Comparison of ENCODE assay signal across 37 cellular contexts in the genomic region with DNA sequence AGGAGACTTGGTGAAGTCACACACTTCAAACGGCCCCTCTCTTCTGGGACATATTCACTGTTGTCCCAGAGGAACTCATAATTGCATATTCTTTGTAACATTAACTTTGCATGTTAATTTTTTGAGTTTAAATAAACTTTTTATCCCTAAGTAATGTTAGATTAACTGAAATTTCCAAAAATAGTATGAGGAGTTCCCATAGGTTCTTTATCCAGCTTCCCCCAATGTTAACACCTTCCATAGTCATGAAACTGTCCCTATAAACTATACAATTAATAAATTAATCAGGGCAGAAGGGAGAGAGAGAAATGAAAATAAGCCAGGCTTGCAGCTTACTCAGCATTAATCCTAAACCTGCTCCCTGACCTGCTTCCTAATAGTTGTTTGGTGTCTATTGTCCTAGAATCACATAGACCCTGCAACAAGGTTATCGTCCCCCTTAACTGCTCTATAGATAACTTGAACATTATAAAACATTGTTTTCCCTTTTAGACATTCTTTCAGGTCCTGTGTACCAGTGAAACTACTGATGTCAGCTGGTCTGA.
"Had no signal": no experiment of that assay in that cellular context is flagged by ENCODE, and none has a peak within 500 bp of the region (broad histone marks: within the 10 kb centered on the region; RNA-seq: fewer than 3 reads in every experiment).

No MANE protein-coding gene starts in this region.

- H3K4me1 Mint-ChIP-seq: activated B cell treated with CpG ODN at 0.5 μM for 24 hours; activated CD4-positive, alpha-beta T cell treated with anti-CD3 and anti-CD28 coated beads, Interleukin-2, amount 10 ng/mL, durations not matched to agents 24 days and 14 days; activated naive CD4-positive, alpha-beta T cell treated with anti-CD3 and anti-CD28 coated beads, Interleukin-2, amount 10 ng/mL, durations not matched to agents 7 days and 5 days; activated naive CD4-positive, alpha-beta T cell treated with anti-CD3 and anti-CD28 coated beads, Interleukin-2, amount 50 U/mL, for 24 hours; activated naive CD8-positive, alpha-beta T cell treated with anti-CD3 and anti-CD28 coated beads, Interleukin-2, amount 10 ng/mL, durations not matched to agents 7 days and 5 days; activated naive CD8-positive, alpha-beta T cell treated with anti-CD3 and anti-CD28 coated beads, Interleukin-2, amount 50 U/mL, for 24 hours; activated T-helper 17 cell treated with anti-CD3 and anti-CD28 coated beads, Interleukin-2, amount 50 U/mL, for 72 hours had no signal

- H3K4me3 Mint-ChIP-seq: activated B cell treated with CpG ODN at 0.5 μM for 24 hours; activated CD4-positive, alpha-beta memory T cell treated with anti-CD3 and anti-CD28 coated beads for 36 hours; activated CD4-positive, alpha-beta T cell treated with anti-CD3 and anti-CD28 coated beads, Interleukin-2, amount 10 ng/mL, durations not matched to agents 24 days and 14 days; activated CD8-positive, alpha-beta T cell treated with anti-CD3 and anti-CD28 coated beads for 36 hours; activated naive CD4-positive, alpha-beta T cell treated with anti-CD3 and anti-CD28 coated beads, Interleukin-2, amount 10 ng/mL, durations not matched to agents 7 days and 5 days; activated naive CD4-positive, alpha-beta T cell treated with anti-CD3 and anti-CD28 coated beads, Interleukin-2, amount 50 U/mL, for 24 hours; activated naive CD8-positive, alpha-beta T cell; activated naive CD8-positive, alpha-beta T cell treated with anti-CD3 and anti-CD28 coated beads, Interleukin-2, amount 10 ng/mL, durations not matched to agents 7 days and 5 days; activated naive CD8-positive, alpha-beta T cell treated with anti-CD3 and anti-CD28 coated beads, Interleukin-2, amount 50 U/mL, for 24 hours; activated T-cell treated with anti-CD3 and anti-CD28 coated beads, Interleukin-2, amount 50 U/mL, for 4 hours; activated T-cell treated with anti-CD3 and anti-CD28 coated beads, Interleukin-2, amount 50 U/mL, for 72 hours; activated T-helper 1 cell treated with anti-CD3 and anti-CD28 coated beads, Interleukin-12 subunit alpha, Interleukin-12 subunit beta, Interleukin-2, Interleukin-4 antibody, amounts not matched to agents 30 ng/mL and 10 ng/mL and 1 ng/mL, durations not matched to agents 14 hours and 24 hours and 36 hours; activated T-helper 17 cell treated with anti-CD3 and anti-CD28 coated beads, Interleukin-2, amount 50 U/mL, for 72 hours; T-helper 1 cell treated with Interleukin-12 subunit alpha and Interleukin-12 subunit beta and Interleukin-4 antibody, amounts not matched to agents 30 μg/mL and 1 μg/mL, for 36 hours; T-helper 2 cell treated with Interferon-gamma antibody and Interleukin-4, amounts not matched to agents 5 μg/mL and 100 μg/mL, for 36 hours had no signal

- H3K27ac ChIP-seq: ascending aorta, body of pancreas, brain microvascular endothelial cell, breast epithelium, VCaP had no signal

- DNase-seq: activated B cell treated with CpG ODN at 0.5 μM for 24 hours; activated CD4-positive, alpha-beta memory T cell treated with anti-CD3 and anti-CD28 coated beads for 36 hours; activated CD4-positive, alpha-beta T cell treated with anti-CD3 and anti-CD28 coated beads for 4 hours; activated CD4-positive, alpha-beta T cell treated with anti-CD3 and anti-CD28 coated beads, Interleukin-2, amount 10 ng/mL, durations not matched to agents 24 days and 14 days; activated CD4-positive, alpha-beta T cell treated with anti-CD3 and anti-CD28 coated beads, Interleukin-2, amount 50 U/mL, for 1 hour; activated CD4-positive, alpha-beta T cell treated with anti-CD3 and anti-CD28 coated beads, Interleukin-2, amount 50 U/mL, for 4 hours; activated CD4-positive, CD25-positive, alpha-beta regulatory T cell treated with anti-CD3 and anti-CD28 coated beads, Interleukin-2, amount 50 U/mL, for 72 hours; activated CD8-positive, alpha-beta memory T cell treated with anti-CD3 and anti-CD28 coated beads, Interleukin-2, amount 50 U/mL, for 4 hours; activated CD8-positive, alpha-beta T cell treated with anti-CD3 and anti-CD28 coated beads for 36 hours; activated effector memory CD4-positive, alpha-beta T cell treated with anti-CD3 and anti-CD28 coated beads, Interleukin-2, amount 50 U/mL, for 16 hours; activated gamma-delta T cell treated with Interleukin-2 at 50 U/mL for 16 hours; activated naive CD4-positive, alpha-beta T cell treated with anti-CD3 and anti-CD28 coated beads, Interleukin-2, amount 10 ng/mL, durations not matched to agents 7 days and 5 days; activated naive CD4-positive, alpha-beta T cell treated with Interleukin-2 at 50 U/mL for 16 hours; activated naive CD8-positive, alpha-beta T cell treated with anti-CD3 and anti-CD28 coated beads, Interleukin-2, amount 10 ng/mL, durations not matched to agents 7 days and 5 days; activated naive CD8-positive, alpha-beta T cell treated with anti-CD3 and anti-CD28 coated beads, Interleukin-2, amount 50 U/mL, for 24 hours; activated T-cell treated with anti-CD3 and anti-CD28 coated beads for 4 hours; activated T-cell treated with anti-CD3 and anti-CD28 coated beads, Interleukin-2, amount 50 U/mL, for 1 hour; activated T-cell treated with anti-CD3 and anti-CD28 coated beads, Interleukin-2, amount 50 U/mL, for 4 hours; activated T-cell treated with anti-CD3 and anti-CD28 coated beads, Interleukin-2, amount 50 U/mL, for 72 hours; amygdala; anterior cingulate cortex; body of pancreas; brain microvascular endothelial cell; central memory CD4-positive, alpha-beta T cell; T-helper 1 cell; T-helper 2 cell; T-helper 9 cell had no signal

- H3K36me3 Mint-ChIP-seq: activated CD4-positive, alpha-beta memory T cell treated with anti-CD3 and anti-CD28 coated beads for 36 hours; activated naive CD4-positive, alpha-beta T cell treated with anti-CD3 and anti-CD28 coated beads, Interleukin-2, amount 10 ng/mL, durations not matched to agents 7 days and 5 days; activated naive CD4-positive, alpha-beta T cell treated with anti-CD3 and anti-CD28 coated beads, Interleukin-2, amount 50 U/mL, for 24 hours; activated naive CD8-positive, alpha-beta T cell; activated naive CD8-positive, alpha-beta T cell treated with anti-CD3 and anti-CD28 coated beads, Interleukin-2, amount 10 ng/mL, durations not matched to agents 7 days and 5 days had no signal

- H3K27me3 Mint-ChIP-seq: activated B cell treated with CpG ODN at 0.5 μM for 24 hours; activated CD4-positive, alpha-beta memory T cell treated with anti-CD3 and anti-CD28 coated beads for 36 hours; activated CD4-positive, alpha-beta T cell treated with anti-CD3 and anti-CD28 coated beads, Interleukin-2, amount 10 ng/mL, durations not matched to agents 24 days and 14 days; activated CD8-positive, alpha-beta T cell treated with anti-CD3 and anti-CD28 coated beads for 36 hours; activated naive CD4-positive, alpha-beta T cell treated with anti-CD3 and anti-CD28 coated beads, Interleukin-2, amount 10 ng/mL, durations not matched to agents 7 days and 5 days; activated naive CD8-positive, alpha-beta T cell; activated naive CD8-positive, alpha-beta T cell treated with anti-CD3 and anti-CD28 coated beads, Interleukin-2, amount 10 ng/mL, durations not matched to agents 7 days and 5 days; activated naive CD8-positive, alpha-beta T cell treated with anti-CD3 and anti-CD28 coated beads, Interleukin-2, amount 50 U/mL, for 24 hours; activated T-helper 17 cell treated with anti-CD3 and anti-CD28 coated beads, Interleukin-2, amount 50 U/mL, for 72 hours had no signal

- ATAC-seq: activated CD8-positive, alpha-beta T cell treated with anti-CD3 and anti-CD28 coated beads for 36 hours; activated naive CD8-positive, alpha-beta T cell treated with anti-CD3 and anti-CD28 coated beads, Interleukin-2, amount 50 U/mL, for 24 hours; activated T-cell treated with anti-CD3 and anti-CD28 coated beads, Interleukin-2, amount 50 U/mL, for 4 hours; activated T-cell treated with anti-CD3 and anti-CD28 coated beads, Interleukin-2, amount 50 U/mL, for 72 hours; activated T-helper 17 cell treated with anti-CD3 and anti-CD28 coated beads, Interleukin-2, amount 50 U/mL, for 72 hours; body of pancreas had no signal

- H3K27ac Mint-ChIP-seq: activated B cell treated with CpG ODN at 0.5 μM for 24 hours; activated CD4-positive, alpha-beta memory T cell treated with anti-CD3 and anti-CD28 coated beads for 36 hours; activated CD4-positive, alpha-beta T cell treated with anti-CD3 and anti-CD28 coated beads, Interleukin-2, amount 10 ng/mL, durations not matched to agents 24 days and 14 days; activated CD8-positive, alpha-beta T cell treated with anti-CD3 and anti-CD28 coated beads for 36 hours; activated naive CD4-positive, alpha-beta T cell treated with anti-CD3 and anti-CD28 coated beads, Interleukin-2, amount 10 ng/mL, durations not matched to agents 7 days and 5 days; activated naive CD4-positive, alpha-beta T cell treated with anti-CD3 and anti-CD28 coated beads, Interleukin-2, amount 50 U/mL, for 24 hours; activated naive CD8-positive, alpha-beta T cell; activated naive CD8-positive, alpha-beta T cell treated with anti-CD3 and anti-CD28 coated beads, Interleukin-2, amount 10 ng/mL, durations not matched to agents 7 days and 5 days; activated naive CD8-positive, alpha-beta T cell treated with anti-CD3 and anti-CD28 coated beads, Interleukin-2, amount 50 U/mL, for 24 hours; activated T-cell treated with anti-CD3 and anti-CD28 coated beads, Interleukin-2, amount 50 U/mL, for 72 hours; activated T-helper 1 cell treated with anti-CD3 and anti-CD28 coated beads, Interleukin-12 subunit alpha, Interleukin-12 subunit beta, Interleukin-2, Interleukin-4 antibody, amounts not matched to agents 30 ng/mL and 10 ng/mL and 1 ng/mL, durations not matched to agents 14 hours and 24 hours and 36 hours; activated T-helper 17 cell treated with anti-CD3 and anti-CD28 coated beads, Interleukin-2, amount 50 U/mL, for 72 hours; T-helper 1 cell treated with Interleukin-12 subunit alpha and Interleukin-12 subunit beta and Interleukin-4 antibody, amounts not matched to agents 30 μg/mL and 1 μg/mL, for 36 hours; T-helper 2 cell treated with Interferon-gamma antibody and Interleukin-4, amounts not matched to agents 5 μg/mL and 100 μg/mL, for 36 hours had no signal

- FAIRE-seq: TTC549 had no signal

- H3K9me3 ChIP-seq: body of pancreas, breast epithelium had no signal

- H3K36me3 ChIP-seq: ascending aorta, brain microvascular endothelial cell, breast epithelium had no signal

- H3K4me1 ChIP-seq: body of pancreas, breast epithelium had no signal

- H3K4me3 ChIP-seq: ascending aorta, body of pancreas, breast epithelium had no signal

- H3K27me3 ChIP-seq: ascending aorta, body of pancreas, brain microvascular endothelial cell, breast epithelium had no signal

- H3K9me3 Mint-ChIP-seq: activated B cell treated with CpG ODN at 0.5 μM for 24 hours; activated CD4-positive, alpha-beta memory T cell treated with anti-CD3 and anti-CD28 coated beads for 36 hours; activated naive CD4-positive, alpha-beta T cell treated with anti-CD3 and anti-CD28 coated beads, Interleukin-2, amount 50 U/mL, for 24 hours; activated naive CD8-positive, alpha-beta T cell treated with anti-CD3 and anti-CD28 coated beads, Interleukin-2, amount 10 ng/mL, durations not matched to agents 7 days and 5 days; activated T-helper 1 cell treated with anti-CD3 and anti-CD28 coated beads, Interleukin-12 subunit alpha, Interleukin-12 subunit beta, Interleukin-2, Interleukin-4 antibody, amounts not matched to agents 30 ng/mL and 10 ng/mL and 1 ng/mL, durations not matched to agents 14 hours and 24 hours and 36 hours had no signal
